ENCODE assay signal across 8 cellular contexts in the genomic region with DNA sequence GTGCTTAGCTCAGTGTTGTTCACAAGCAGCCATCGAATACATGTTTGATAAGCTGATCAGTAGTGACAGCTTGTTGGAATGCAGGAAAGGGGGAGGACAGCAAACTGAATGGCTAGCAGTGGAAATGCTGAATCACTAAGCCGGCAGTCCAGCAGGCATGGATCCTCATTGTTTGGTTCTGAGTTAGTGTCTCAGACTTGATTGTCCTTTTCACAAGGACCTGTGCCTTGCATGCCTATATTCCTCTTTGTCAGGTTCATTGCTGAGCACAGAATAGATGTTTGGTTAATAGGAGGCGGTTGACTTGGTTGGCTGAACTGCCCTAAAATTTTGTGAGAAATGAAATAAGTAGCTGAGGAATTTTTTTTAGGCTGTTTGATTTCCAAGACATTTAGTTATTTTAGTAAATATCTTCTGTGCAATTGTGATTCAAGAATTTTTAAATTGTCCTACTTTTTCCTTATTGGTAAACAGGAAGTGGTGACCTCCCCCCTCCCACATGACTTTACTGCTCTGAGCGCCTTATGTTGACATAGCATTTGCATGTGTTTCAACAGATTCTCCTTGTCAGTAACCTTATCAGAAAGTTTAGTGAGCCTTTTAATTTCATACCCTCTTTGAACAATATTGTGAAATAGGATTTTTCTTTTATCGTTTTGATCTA. TPM values are rescaled to one million over a fixed set of nuclear protein-coding genes. Genes with fewer than 3 reads are reported as not detected.
A peak's percentile ranks its signal among the peaks of the same experiment; 100 is the strongest.
DNase-seq lines count a peak whose midpoint lies in the region; ATAC-seq, FAIRE-seq and TF ChIP-seq lines count a peak whose summit lies in the region.

No MANE protein-coding gene starts in this region.

- no peak overlapping the region for H3K4me3 ChIP-seq in cardiac muscle cell
- H3K4me3 ChIP-seq in body of pancreas = no peak overlapping the region

- H3K9me3 ChIP-seq in cardiac muscle cell (ENCODE audit: low read depth) = no peaks in the 10 kb centered on the region
- H3K9me3 ChIP-seq in body of pancreas = no peaks in the 10 kb centered on the region

- TF ChIP-seq POLR2A in body of pancreas (IDR thresholded peaks at IDR 0.05) = no peak

- H3K4me1 ChIP-seq in cardiac muscle cell (ENCODE audit: low read depth) (peaks cover 11% of the 10 kb centered on the region), body of pancreas (peaks cover 13% of the 10 kb centered on the region)

- peak; percentile 38 to 80 for DNase-seq in cardiac muscle cell (ENCODE audit: low read depth in 1 of 2, low spot score in 1 of 2)
- no peak for DNase-seq in Right ventricle myocardium inferior (ENCODE audit: missing footprints)
- peak in 2 of 4 donors; percentile 37 to 45 for DNase-seq in body of pancreas
- no peak for DNase-seq in left colon
- peak; percentile 42 for DNase-seq in urothelium cell line (ENCODE audit: low spot score)
- DNase-seq in NCI-H2196 treated with DMSO at 0.1 percent for 48 hours (lab: John Stamatoyannopoulos, UW; ENCODE audit: unreplicated experiment) = no peak
- DNase-seq in NCI-H2107 treated with DMSO at 0.1 percent for 48 hours (lab: John Stamatoyannopoulos, UW; ENCODE audit: unreplicated experiment) = no peak

- FAIRE-seq in urothelium cell line (lab: Jason Lieb, UNC) = no peak

- H3K27me3 ChIP-seq in cardiac muscle cell (no peaks in the 10 kb centered on the region), body of pancreas (no peaks in the 10 kb centered on the region)

- ATAC-seq in Right ventricle myocardium inferior = no peak
- peak; percentile 48 for ATAC-seq in body of pancreas
- ATAC-seq in left colon = peak; percentile 74
- ATAC-seq in HG02885 (IDR thresholded peaks at IDR 0.05; ENCODE audit: poor library complexity, unreplicated experiment) = no peak

- WGBS in body of pancreas, 2 donors = 36 to 37% methylated on average over 5 of the region's 5 CpGs

- H3K27ac ChIP-seq in cardiac muscle cell = peak overlapping the region; percentile 48
- peak overlapping the region in 2 of 4 donors; percentile 31 to 45 for H3K27ac ChIP-seq in body of pancreas

- H3K36me3 ChIP-seq in cardiac muscle cell (peaks cover 10% of the 10 kb centered on the region), body of pancreas (replicated peaks in 1 of 2; ENCODE audit: insufficient read depth in 1 of 2, low read depth in 2 of 2) (peaks cover 0 to 3% of the 10 kb centered on the region in 2 donors)

- no peak for TF ChIP-seq CTCF in cardiac muscle cell (IDR thresholded peaks at IDR 0.05; ENCODE audit: low read depth, low read length)
- no peak for TF ChIP-seq CTCF in body of pancreas (IDR thresholded peaks at IDR 0.05)

- intact Hi-C loops in Right ventricle myocardium inferior (cut with DNase I) (no loop called here), body of pancreas (cut with DNase I) (no loop called here), left colon (cut with DNase I, micrococcal nuclease) (no loop called here)

RNA-seq across cellular contexts. Expression of a gene that starts 21.4 kb away (rescaled TPM):
- total RNA-seq in cardiac muscle cell (6.5 and 9.5 TPM in 2 replicates), Right ventricle myocardium inferior (8.0 TPM), body of pancreas (10 to 100 TPM in 1 of 2 donors, 1 to 10 TPM in 1; 9.1 to 24.1 TPM), left colon (10 to 100 TPM in 1 of 2 donors, 1 to 10 TPM in 1; 3.4 to 13.3 TPM)
- polyA plus RNA-seq in cardiac muscle cell = 4.9 and 7.5 TPM in 2 replicates

Comparison
In these comparisons a context has a peak if more than half of its experiments do, and no peak if none do; other contexts are left out.
1. DNase-seq: peak in cardiac muscle cell (2 of 2) and urothelium cell line (single experiment); none in Right ventricle myocardium inferior (single experiment), left colon (0 of 2), NCI-H2196 treated with DMSO at 0.1 percent for 48 hours (single experiment) and NCI-H2107 treated with DMSO at 0.1 percent for 48 hours (single experiment).
2. ATAC-seq: peak in body of pancreas (single experiment) and left colon (single experiment); none in Right ventricle myocardium inferior (single experiment) and HG02885 (single experiment).